Comparison of ENCODE assay signal across 8 cellular contexts in the genomic region with DNA sequence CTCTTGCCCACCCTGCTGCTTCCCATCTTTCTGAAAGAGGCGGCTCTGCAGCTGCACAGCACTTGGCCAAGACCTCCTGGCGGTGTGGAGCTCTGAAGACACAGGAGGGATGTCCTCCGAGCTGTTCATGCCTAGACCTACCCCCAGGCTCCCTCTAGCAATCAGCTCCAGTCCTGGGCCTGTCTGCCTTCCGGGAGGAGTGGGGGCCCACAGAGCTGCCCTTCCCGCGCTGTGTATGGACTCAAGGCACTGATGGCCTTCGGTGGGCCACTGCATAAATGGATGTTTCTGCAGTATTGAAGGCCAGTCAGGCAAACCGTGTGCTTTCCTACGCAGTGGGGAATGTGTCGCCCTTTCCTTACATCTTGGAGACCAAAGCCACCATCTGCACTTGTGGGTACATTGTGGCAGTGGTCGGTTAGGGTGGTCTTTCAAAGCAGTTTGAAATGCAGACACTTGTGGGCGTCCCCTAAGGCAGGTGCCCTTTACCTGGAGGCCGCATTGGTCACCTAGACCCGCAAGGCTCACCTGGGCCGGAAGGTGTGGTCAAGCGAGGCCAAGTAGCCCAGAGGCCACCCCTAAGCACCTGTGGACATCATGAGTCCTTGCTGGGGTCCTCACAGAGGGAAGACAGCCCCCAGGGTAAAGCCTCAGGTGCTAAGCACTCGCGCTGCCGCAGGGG. TPM values are rescaled to one million over a fixed set of nuclear protein-coding genes. Genes with fewer than 3 reads are reported as not detected.
DNase-seq lines count a peak whose midpoint lies in the region; ATAC-seq and TF ChIP-seq lines count a peak whose summit lies in the region.

No MANE protein-coding gene starts in this region.

- H3K36me3 ChIP-seq in kidney epithelial cell (ENCODE audit: control insufficient read depth, insufficient read depth, low read length) (no peaks in the 10 kb centered on the region), testis (ENCODE audit: low read depth, missing control alignments) (no peaks in the 10 kb centered on the region)

- H3K36me3 Mint-ChIP-seq in activated CD8-positive, alpha-beta memory T cell treated with anti-CD3 and anti-CD28 coated beads, Interleukin-2, amount 10 ng/mL, durations not matched to agents 7 days and 5 days = peaks cover 14% of the 10 kb centered on the region
- H3K36me3 Mint-ChIP-seq in activated naive CD8-positive, alpha-beta T cell = no peaks in the 10 kb centered on the region

- ATAC-seq in activated CD8-positive, alpha-beta memory T cell treated with anti-CD3 and anti-CD28 coated beads, Interleukin-2, amount 10 ng/mL, durations not matched to agents 7 days and 5 days = no peak
- no peak for ATAC-seq in GM18502 (IDR thresholded peaks at IDR 0.05; ENCODE audit: poor library complexity, unreplicated experiment)

- H3K9me3 Mint-ChIP-seq in activated CD8-positive, alpha-beta memory T cell treated with anti-CD3 and anti-CD28 coated beads, Interleukin-2, amount 10 ng/mL, durations not matched to agents 7 days and 5 days (ENCODE audit: low read depth) = no peaks in the 10 kb centered on the region
- no peaks in the 10 kb centered on the region for H3K9me3 Mint-ChIP-seq in activated naive CD8-positive, alpha-beta T cell (ENCODE audit: low read depth)

- 60 to 71% methylated on average over 7 to 19 of the region's 19 CpGs for whole genome bisulfite sequencing in testis, 2 donors

- H3K27ac ChIP-seq in testis = peak overlapping the region; percentile 91 to 100

- H3K27me3 ChIP-seq in kidney epithelial cell (ENCODE audit: control insufficient read depth, insufficient read depth, low read length) (no peaks in the 10 kb centered on the region), testis (no peaks in the 10 kb centered on the region)

- intact Hi-C loops in testis (cut with DNase I; ENCODE audit: low total_unique reads) = no loop called here

- peaks cover 23% of the 10 kb centered on the region for H3K4me1 Mint-ChIP-seq in activated CD8-positive, alpha-beta memory T cell treated with anti-CD3 and anti-CD28 coated beads, Interleukin-2, amount 10 ng/mL, durations not matched to agents 7 days and 5 days
- peaks cover 23% of the 10 kb centered on the region for H3K4me1 Mint-ChIP-seq in activated naive CD8-positive, alpha-beta T cell (ENCODE audit: low read depth)

- peak overlapping the region; percentile 86 for H3K27ac Mint-ChIP-seq in activated CD8-positive, alpha-beta memory T cell treated with anti-CD3 and anti-CD28 coated beads, Interleukin-2, amount 10 ng/mL, durations not matched to agents 7 days and 5 days
- peak overlapping the region; percentile 84 for H3K27ac Mint-ChIP-seq in activated naive CD8-positive, alpha-beta T cell

- CTCF ChIA-PET in activated CD8-positive, alpha-beta memory T cell treated with anti-CD3 and anti-CD28 coated beads, Interleukin-2, amount 10 ng/mL, durations not matched to agents 7 days and 5 days (lab: Charles Lee) = no interaction called here

- no peaks in the 10 kb centered on the region for H3K9me3 ChIP-seq in testis

- H3K4me3 Mint-ChIP-seq in activated CD8-positive, alpha-beta memory T cell treated with anti-CD3 and anti-CD28 coated beads, Interleukin-2, amount 10 ng/mL, durations not matched to agents 7 days and 5 days = peak overlapping the region; percentile 64
- H3K4me3 Mint-ChIP-seq in activated naive CD8-positive, alpha-beta T cell = peak overlapping the region; percentile 71

- no peak for TF ChIP-seq POLR2A in testis (IDR thresholded peaks at IDR 0.05)

- TF ChIP-seq CTCF in kidney epithelial cell (IDR thresholded peaks at IDR 0.05; ENCODE audit: insufficient read depth, low read length, poor library complexity, severe bottlenecking) (no peak), testis (IDR thresholded peaks at IDR 0.05) (no peak), GM20000 (IDR thresholded peaks at IDR 0.05; ENCODE audit: extremely low read depth, missing control alignments) (no peak)

- peak; percentile 51 for DNase-seq in activated CD8-positive, alpha-beta memory T cell treated with anti-CD3 and anti-CD28 coated beads, Interleukin-2, amount 10 ng/mL, durations not matched to agents 7 days and 5 days
- no peak for DNase-seq in activated CD8-positive, alpha-beta memory T cell treated with anti-CD3 and anti-CD28 coated beads for 24 hours
- no peak for DNase-seq in kidney epithelial cell (ENCODE audit: low read depth)
- DNase-seq in testis = no peak
- DNase-seq in GM20000 (ENCODE audit: low spot score) = no peak
- DNase-seq in stimulated activated CD4-positive, alpha-beta T cell treated with anti-CD3 and anti-CD28 coated beads, Interleukin-4, amount 100 ng/mL, for 4 hours = no peak

- H3K4me3 ChIP-seq in kidney epithelial cell (ENCODE audit: low read depth, low read length) (peak overlapping the region; percentile 52), testis (peak overlapping the region; percentile 73 to 94)

- H3K27me3 Mint-ChIP-seq in activated CD8-positive, alpha-beta memory T cell treated with anti-CD3 and anti-CD28 coated beads, Interleukin-2, amount 10 ng/mL, durations not matched to agents 7 days and 5 days = no peaks in the 10 kb centered on the region
- H3K27me3 Mint-ChIP-seq in activated naive CD8-positive, alpha-beta T cell = no peaks in the 10 kb centered on the region

- H3K4me1 ChIP-seq in testis = peaks cover 11% of the 10 kb centered on the region

RNA-seq across cellular contexts. Expression of a gene that starts 0.9 kb away (rescaled TPM):
- 10 to 100 TPM; 22.0 to 31.3 TPM for total RNA-seq in activated CD8-positive, alpha-beta memory T cell treated with anti-CD3 and anti-CD28 coated beads, Interleukin-2, amount 10 ng/mL, durations not matched to agents 7 days and 5 days
- total RNA-seq in kidney epithelial cell = 14.0 and 18.3 TPM in 2 replicates
- total RNA-seq in testis = 10 to 100 TPM; 22.1 to 38.8 TPM
- 82.5 TPM for polyA plus RNA-seq in testis (ENCODE audit: insufficient read depth, low read depth, low replicate concordance)

RNA-seq across cellular contexts. Expression of a gene that starts 48.0 kb away (rescaled TPM):
- total RNA-seq in activated CD8-positive, alpha-beta memory T cell treated with anti-CD3 and anti-CD28 coated beads, Interleukin-2, amount 10 ng/mL, durations not matched to agents 7 days and 5 days = not detected
- total RNA-seq in kidney epithelial cell = not detected in 2 replicates
- under 1 TPM; 0.25 to 0.47 TPM for total RNA-seq in testis
- 0.24 TPM for polyA plus RNA-seq in testis (ENCODE audit: insufficient read depth, low read depth, low replicate concordance)
